In the genomic region with DNA sequence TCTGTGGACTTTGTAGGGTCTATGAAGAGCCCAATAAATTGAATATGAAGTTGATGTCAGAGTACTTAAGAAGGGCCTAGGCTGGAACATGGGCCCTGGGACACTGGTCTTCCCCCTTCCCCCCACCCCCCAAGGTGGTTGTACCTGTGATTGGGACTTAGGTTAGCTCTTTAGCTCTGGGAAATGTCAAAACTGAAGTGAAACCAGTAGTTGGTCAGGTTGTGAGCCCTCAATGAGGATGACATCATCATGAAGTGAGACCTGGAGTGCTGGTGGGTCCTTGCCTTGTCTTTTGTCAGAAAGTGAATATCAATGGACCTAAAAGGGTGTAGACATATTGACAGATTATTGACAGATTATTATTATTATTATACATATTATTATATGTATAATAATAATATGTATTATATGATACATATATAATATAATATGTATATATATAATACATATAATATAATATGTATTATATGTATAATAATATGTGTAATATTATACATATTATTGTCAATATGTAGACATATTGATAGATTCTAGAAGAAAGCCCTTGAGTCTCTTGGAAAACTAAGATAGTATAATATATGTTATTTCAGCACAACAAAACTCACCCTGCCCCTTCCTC, we compare ENCODE assay signal across 10 cellular contexts.
DNase-seq lines count a peak whose midpoint lies in the region; ATAC-seq and TF ChIP-seq lines count a peak whose summit lies in the region.
"Had no signal": no experiment of that assay in that cellular context is flagged by ENCODE, and none has a peak within 500 bp of the region (broad histone marks: within the 10 kb centered on the region; RNA-seq: fewer than 3 reads in every experiment).

No MANE protein-coding gene starts in this region.

- DNase-seq in GM10248 (ENCODE audit: extremely low spot score): peak; percentile 66
- DNase-seq in NAMALWA (ENCODE audit: low spot score): peak; percentile 24
- DNase-seq in HPDE6-E6E7 (ENCODE audit: extremely low spot score): no peak
- DNase-seq in NCI-H1436 (lab: John Stamatoyannopoulos, UW): no peak
- no peak for DNase-seq in cerebellar nuclear complex (lab: John Stamatoyannopoulos, UW)
- no peak for DNase-seq in stimulated activated naive CD4-positive, alpha-beta T cell (lab: John Stamatoyannopoulos, UW)
- DNase-seq: amygdala, DMS79 treated with DMSO at 0.1 percent for 48 hours had no signal

- ATAC-seq in GM19035 (IDR thresholded peaks at IDR 0.05; ENCODE audit: unreplicated experiment): peak; percentile 74
- peak; percentile 90 for ATAC-seq in HG02870 (IDR thresholded peaks at IDR 0.05; ENCODE audit: unreplicated experiment)

- no peak for TF ChIP-seq CTCF in GM10248 (IDR thresholded peaks at IDR 0.05; ENCODE audit: control extremely low read depth, extremely low read depth, low read depth, missing control alignments)

- CTCF ChIA-PET in GM10248 (lab: Yijun Ruan, JAX): interaction anchor here (2.0 to 3.0 kb wide), 2 partner anchors 11 to 69 kb away, joined by 6 to 11 read pairs; no protein-coding TSS in a partner anchor

- POLR2A ChIA-PET in GM10248 (lab: Yijun Ruan, JAX): no interaction called here

Comparison
In these comparisons a context has a peak if more than half of its experiments do, and no peak if none do; other contexts are left out.
1. DNase-seq: peak in GM10248 (single experiment) and NAMALWA (single experiment); none in HPDE6-E6E7 (single experiment), NCI-H1436 (single experiment), cerebellar nuclear complex (0 of 2) and stimulated activated naive CD4-positive, alpha-beta T cell (0 of 6).